Comparison of ENCODE assay signal across 10 cellular contexts in genomic region chr16:5502467-5502869, GRCh38.
DNase-seq lines count a peak whose midpoint lies in the region; ATAC-seq and TF ChIP-seq lines count a peak whose summit lies in the region.
"Had no signal": no experiment of that assay in that cellular context is flagged by ENCODE, and none has a peak within 500 bp of the region (broad histone marks: within the 10 kb centered on the region; RNA-seq: fewer than 3 reads in every experiment).

No MANE protein-coding gene starts in this region.

- H3K27me3 ChIP-seq in DOHH2 (ENCODE audit: control insufficient read depth, low read length) (no peaks in the 10 kb centered on the region), KMS-11 (ENCODE audit: insufficient read depth, low read depth) (no peaks in the 10 kb centered on the region), mesendoderm (ENCODE audit: insufficient read depth, low read length, poor library complexity) (no peaks in the 10 kb centered on the region)

- H3K4me1 ChIP-seq in DOHH2 (ENCODE audit: control insufficient read depth, low read length) (no peaks in the 10 kb centered on the region), KMS-11 (ENCODE audit: low read depth, poor library complexity, severe bottlenecking) (no peaks in the 10 kb centered on the region), mesendoderm (ENCODE audit: control insufficient read depth, low read depth, low read length) (no peaks in the 10 kb centered on the region)

- H3K27ac Mint-ChIP-seq in WTC11, result no peak overlapping the region
- H3K27ac Mint-ChIP-seq in activated naive CD4-positive, alpha-beta T cell treated with anti-CD3 and anti-CD28 coated beads, Interleukin-2, amount 50 U/mL, for 72 hours, result no peak overlapping the region

- WGBS in mesendoderm (ENCODE audit: extremely low coverage, insufficient coverage, low lambda C conversion rate), result no CpG with 5 or more reads among the region's 7 CpGs

- DNase-seq in WTC11 (ENCODE audit: low spot score) (peak; percentile 24), mesendoderm (peak; percentile 87), dedifferentiated amniotic fluid mesenchymal stem cell (ENCODE audit: extremely low spot score) (no peak)
- DNase-seq in activated naive CD4-positive, alpha-beta T cell treated with anti-CD3 and anti-CD28 coated beads, Interleukin-2, amount 50 U/mL, for 72 hours (ENCODE audit: low spot score in 2 of 2), result no peak
- DNase-seq: activated T-cell treated with anti-CD3 and anti-CD28 coated beads, Interleukin-2, amount 50 U/mL, for 4 hours; NCI-H774 had no signal

- H3K27ac ChIP-seq in DOHH2 (ENCODE audit: low read depth, low read length), result no peak overlapping the region
- H3K27ac ChIP-seq in KMS-11, result no peak overlapping the region
- H3K27ac ChIP-seq in mesendoderm (ENCODE audit: low read depth, low read length), result no peak overlapping the region

- H3K23ac ChIP-seq in mesendoderm (ENCODE audit: low read length), result no peak overlapping the region

- H4K8ac ChIP-seq in mesendoderm (ENCODE audit: low read depth, low read length), result no peak overlapping the region

- H3K9me2 ChIP-seq in DOHH2 (replicated peaks; ENCODE audit: control insufficient read depth, low read length), result no peaks in the 10 kb centered on the region

- H2BK5ac ChIP-seq in mesendoderm (ENCODE audit: low read length), result no peak overlapping the region

- no peak overlapping the region for H2AK5ac ChIP-seq in mesendoderm (ENCODE audit: low read length)

- no peak overlapping the region for H2BK15ac ChIP-seq in mesendoderm (replicated peaks; ENCODE audit: low read depth)

- ATAC-seq in WTC11 (peak; percentile 83), GM18502 (IDR thresholded peaks at IDR 0.05; ENCODE audit: poor library complexity, unreplicated experiment) (no peak), HG02610 (IDR thresholded peaks at IDR 0.05; ENCODE audit: unreplicated experiment) (no peak)
- no peak for ATAC-seq in activated naive CD4-positive, alpha-beta T cell treated with anti-CD3 and anti-CD28 coated beads, Interleukin-2, amount 50 U/mL, for 72 hours
- ATAC-seq: activated T-cell treated with anti-CD3 and anti-CD28 coated beads, Interleukin-2, amount 50 U/mL, for 4 hours had no signal

- no peaks in the 10 kb centered on the region for H3K79me1 ChIP-seq in mesendoderm (ENCODE audit: low read length)

- POLR2A ChIA-PET in WTC11 (lab: Charles Lee), result no interaction called here

- peaks cover 69% of the 10 kb centered on the region for H3K9me3 Mint-ChIP-seq in WTC11
- peaks cover 4% of the 10 kb centered on the region in 2 donors for H3K9me3 Mint-ChIP-seq in activated naive CD4-positive, alpha-beta T cell treated with anti-CD3 and anti-CD28 coated beads, Interleukin-2, amount 50 U/mL, for 72 hours
- H3K9me3 Mint-ChIP-seq: activated T-cell treated with anti-CD3 and anti-CD28 coated beads, Interleukin-2, amount 50 U/mL, for 4 hours had no signal

- CTCF ChIA-PET in WTC11 (lab: Charles Lee), result interaction anchor here (1.2 kb wide), 1 partner anchor 114 kb away, joined by 7 read pairs; no protein-coding TSS in a partner anchor

- H3K18ac ChIP-seq in mesendoderm (ENCODE audit: low read length), result no peak overlapping the region

- H3K79me2 ChIP-seq in DOHH2 (ENCODE audit: control insufficient read depth, low read length) (no peaks in the 10 kb centered on the region), KMS-11 (ENCODE audit: insufficient read depth, low read depth) (no peaks in the 10 kb centered on the region), mesendoderm (ENCODE audit: control insufficient read depth, insufficient read depth, low read length) (no peaks in the 10 kb centered on the region)

- H3K4me1 Mint-ChIP-seq in WTC11, result no peaks in the 10 kb centered on the region

- no peak overlapping the region for H3K4me3 ChIP-seq in DOHH2 (ENCODE audit: low read length)
- H3K4me3 ChIP-seq in KMS-11 (IDR thresholded peaks at IDR 0.05; ENCODE audit: insufficient read depth, low read depth, low read length), result no peak overlapping the region
- no peak overlapping the region for H3K4me3 ChIP-seq in mesendoderm (ENCODE audit: low read length)

- no peak overlapping the region for H3K4me3 Mint-ChIP-seq in WTC11
- H3K4me3 Mint-ChIP-seq: activated T-cell treated with anti-CD3 and anti-CD28 coated beads, Interleukin-2, amount 50 U/mL, for 4 hours had no signal

- no peaks in the 10 kb centered on the region for H3K9me3 ChIP-seq in DOHH2 (ENCODE audit: control insufficient read depth, insufficient read depth, low read length)

- no peak overlapping the region for H2AFZ ChIP-seq in KMS-11 (ENCODE audit: low read depth)

- no peak overlapping the region for H3K9ac ChIP-seq in KMS-11
- H3K9ac ChIP-seq in mesendoderm (ENCODE audit: low read length), result no peak overlapping the region

- H3F3A ChIP-seq in DOHH2 (ENCODE audit: control insufficient read depth, insufficient read depth), result no peaks in the 10 kb centered on the region

- no peaks in the 10 kb centered on the region for H4K20me1 ChIP-seq in DOHH2 (ENCODE audit: control insufficient read depth, insufficient read depth, low read depth, low read length)
- H4K20me1 ChIP-seq in KMS-11 (ENCODE audit: insufficient read depth), result no peaks in the 10 kb centered on the region

- H3K4ac ChIP-seq in mesendoderm (ENCODE audit: low read depth, low read length), result no peak overlapping the region

- H3K4me2 ChIP-seq in DOHH2 (ENCODE audit: low read length) (no peak overlapping the region), KMS-11 (no peak overlapping the region), mesendoderm (ENCODE audit: low read length) (no peak overlapping the region)

- no peak overlapping the region for H2BK120ac ChIP-seq in mesendoderm (ENCODE audit: low read depth, low read length)

- H3K36me3 ChIP-seq in DOHH2 (ENCODE audit: control insufficient read depth, low read length), result no peaks in the 10 kb centered on the region
- H3K36me3 ChIP-seq in KMS-11 (ENCODE audit: insufficient read depth), result no peaks in the 10 kb centered on the region
- no peaks in the 10 kb centered on the region for H3K36me3 ChIP-seq in mesendoderm (ENCODE audit: control insufficient read depth, insufficient read depth, low read length)

- H3K36me3 Mint-ChIP-seq in WTC11, result peaks cover 46% of the 10 kb centered on the region
- H3K36me3 Mint-ChIP-seq in activated naive CD4-positive, alpha-beta T cell treated with anti-CD3 and anti-CD28 coated beads, Interleukin-2, amount 50 U/mL, for 72 hours, result no peaks in the 10 kb centered on the region

- H4K5ac ChIP-seq in mesendoderm (ENCODE audit: low read length), result no peak overlapping the region

- peaks cover 7% of the 10 kb centered on the region for H3K27me3 Mint-ChIP-seq in WTC11 (ENCODE audit: low read depth)

- H3K56ac ChIP-seq in mesendoderm (ENCODE audit: low read length), result no peak overlapping the region

- TF ChIP-seq CTCF in DOHH2 (IDR thresholded peaks at IDR 0.05; ENCODE audit: low read depth, low read length, poor library complexity, severe bottlenecking) (peak; percentile 52), KMS-11 (conservative IDR thresholded peaks at IDR 0.05; ENCODE audit: low read depth, low read length) (peak; percentile 53), WTC11 (IDR thresholded peaks at IDR 0.05) (0 out of 2 replicates have a peak, but pooled peaks have one; percentile 23)

TF ChIP-seq in WTC11, 78 proteins besides CTCF, POLR2A, EP300 and RAD21 (continues in another document):
- TF ChIP-seq RORB (CRISPR knock-in tag; IDR thresholded peaks at IDR 0.05) (no peak), PREB (CRISPR knock-in tag; IDR thresholded peaks at IDR 0.05; ENCODE audit: borderline replicate concordance) (no peak), USF1 (CRISPR knock-in tag; IDR thresholded peaks at IDR 0.05) (no peak), GTF2I (CRISPR knock-in tag; conservative IDR thresholded peaks at IDR 0.05) (no peak), OVOL2 (CRISPR knock-in tag; IDR thresholded peaks at IDR 0.05; ENCODE audit: borderline replicate concordance) (no peak), USF2 (CRISPR knock-in tag; IDR thresholded peaks at IDR 0.05) (no peak), ATF1 (CRISPR knock-in tag; IDR thresholded peaks at IDR 0.05) (no peak), ERG (CRISPR knock-in tag; IDR thresholded peaks at IDR 0.05) (no peak)

Comparison
In these comparisons a context has a peak if more than half of its experiments do, and no peak if none do; other contexts are left out.
1. DNase-seq: peak in WTC11 (single experiment) and mesendoderm (single experiment); none in dedifferentiated amniotic fluid mesenchymal stem cell (single experiment) and activated naive CD4-positive, alpha-beta T cell treated with anti-CD3 and anti-CD28 coated beads, Interleukin-2, amount 50 U/mL, for 72 hours (0 of 2).
2. Peak in every context shown above with its lines, with median percentiles within 50 percentile points of each other: CTCF ChIP-seq.